Comparison of ENCODE assay signal across 24 cellular contexts in the genomic region with DNA sequence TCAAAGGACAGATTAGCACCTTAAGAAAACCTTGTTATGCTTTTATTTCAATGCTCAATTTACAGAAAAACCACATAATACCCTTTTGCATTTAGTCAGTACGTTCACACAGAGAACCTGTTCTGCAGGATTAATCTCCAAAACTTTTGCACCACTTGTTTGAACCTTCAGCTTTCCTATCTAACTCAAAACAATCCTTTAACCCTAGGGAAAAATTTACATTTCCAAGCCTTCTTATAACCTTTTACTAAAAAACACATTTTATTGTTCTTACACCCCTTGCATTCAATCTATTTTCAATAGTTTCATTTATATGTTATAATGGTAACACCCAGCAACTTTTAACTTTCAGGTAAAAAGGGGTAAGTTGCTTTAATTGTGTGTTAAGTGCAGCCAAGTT.
"Had no signal": no experiment of that assay in that cellular context is flagged by ENCODE, and none has a peak within 500 bp of the region (broad histone marks: within the 10 kb centered on the region; RNA-seq: fewer than 3 reads in every experiment).

No MANE protein-coding gene starts in this region.

- H3K9me3 ChIP-seq: ovary, psoas muscle, right lobe of liver, sigmoid colon, thoracic aorta, thyroid gland, upper lobe of right lung, uterus had no signal

- H3K4me1 ChIP-seq: neural progenitor cell, parathyroid adenoma, psoas muscle, right lobe of liver, sigmoid colon, stomach, thyroid gland, tibial nerve, upper lobe of right lung, uterus had no signal

- FAIRE-seq: small intestine had no signal

- H3K4me2 ChIP-seq: neural progenitor cell had no signal

- ATAC-seq: natural killer cell; psoas muscle; right cardiac atrium; right lobe of liver; stimulated activated effector memory CD8-positive, alpha-beta T cell treated with anti-CD3 and anti-CD28 coated beads, Interleukin-12 subunit alpha, Interleukin-12 subunit beta, amount 100 ng/mL, for 72 hours; stimulated activated naive B cell treated with anti-CD40 and anti-IgM and Interleukin-4, amounts not matched to agents 10 μg/mL and 1 μg/mL and 100 μg/mL, for 72 hours; upper lobe of right lung had no signal

- H3K27ac ChIP-seq: neural progenitor cell, ovary, parathyroid adenoma, psoas muscle, right lobe of liver, sigmoid colon, stomach, thoracic aorta, thyroid gland, tibial nerve, upper lobe of right lung, uterus had no signal

- H3K79me2 ChIP-seq: parathyroid adenoma had no signal

- H3K9ac ChIP-seq: neural progenitor cell, parathyroid adenoma had no signal

- H3K4me3 ChIP-seq: neural progenitor cell, ovary, psoas muscle, right lobe of liver, sigmoid colon, stomach, thoracic aorta, thyroid gland, tibial nerve, upper lobe of right lung, uterus had no signal

- H2AFZ ChIP-seq: neural progenitor cell, parathyroid adenoma had no signal

- H3K27me3 ChIP-seq: neural progenitor cell, ovary, right lobe of liver, sigmoid colon, stomach, thyroid gland, tibial nerve, upper lobe of right lung, uterus had no signal

- H3K36me3 ChIP-seq: neural progenitor cell, ovary, right lobe of liver, sigmoid colon, stomach, thoracic aorta, thyroid gland, tibial nerve, upper lobe of right lung, uterus had no signal

- DNase-seq: natural killer cell; occipital lobe; ovary; posterior cingulate gyrus; psoas muscle; right cardiac atrium; right lobe of liver; sigmoid colon; small intestine; stimulated activated CD4-positive, alpha-beta T cell treated with anti-CD3 and anti-CD28 coated beads, Interleukin-15, amount 100 ng/mL, for 24 hours; stimulated activated CD4-positive, alpha-beta T cell treated with anti-CD3 and anti-CD28 coated beads, Interleukin-2, amount 100 ng/mL, for 24 hours; stimulated activated CD4-positive, alpha-beta T cell treated with anti-CD3 and anti-CD28 coated beads, Interleukin-2, amount 100 ng/mL, for 48 hours; stimulated activated CD4-positive, alpha-beta T cell treated with anti-CD3 and anti-CD28 coated beads, Interleukin-4, amount 100 ng/mL, for 24 hours; stimulated activated naive B cell treated with anti-CD40 and anti-IgM and Interleukin-4, amounts not matched to agents 10 μg/mL and 1 μg/mL and 100 μg/mL, for 72 hours; stimulated activated naive CD4-positive, alpha-beta T cell treated with Interleukin-2 at 50 U/mL for 16 hours; stomach; thyroid gland; upper lobe of right lung; uterus had no signal
